Comparison of ENCODE assay signal across 21 cellular contexts in the genomic region with DNA sequence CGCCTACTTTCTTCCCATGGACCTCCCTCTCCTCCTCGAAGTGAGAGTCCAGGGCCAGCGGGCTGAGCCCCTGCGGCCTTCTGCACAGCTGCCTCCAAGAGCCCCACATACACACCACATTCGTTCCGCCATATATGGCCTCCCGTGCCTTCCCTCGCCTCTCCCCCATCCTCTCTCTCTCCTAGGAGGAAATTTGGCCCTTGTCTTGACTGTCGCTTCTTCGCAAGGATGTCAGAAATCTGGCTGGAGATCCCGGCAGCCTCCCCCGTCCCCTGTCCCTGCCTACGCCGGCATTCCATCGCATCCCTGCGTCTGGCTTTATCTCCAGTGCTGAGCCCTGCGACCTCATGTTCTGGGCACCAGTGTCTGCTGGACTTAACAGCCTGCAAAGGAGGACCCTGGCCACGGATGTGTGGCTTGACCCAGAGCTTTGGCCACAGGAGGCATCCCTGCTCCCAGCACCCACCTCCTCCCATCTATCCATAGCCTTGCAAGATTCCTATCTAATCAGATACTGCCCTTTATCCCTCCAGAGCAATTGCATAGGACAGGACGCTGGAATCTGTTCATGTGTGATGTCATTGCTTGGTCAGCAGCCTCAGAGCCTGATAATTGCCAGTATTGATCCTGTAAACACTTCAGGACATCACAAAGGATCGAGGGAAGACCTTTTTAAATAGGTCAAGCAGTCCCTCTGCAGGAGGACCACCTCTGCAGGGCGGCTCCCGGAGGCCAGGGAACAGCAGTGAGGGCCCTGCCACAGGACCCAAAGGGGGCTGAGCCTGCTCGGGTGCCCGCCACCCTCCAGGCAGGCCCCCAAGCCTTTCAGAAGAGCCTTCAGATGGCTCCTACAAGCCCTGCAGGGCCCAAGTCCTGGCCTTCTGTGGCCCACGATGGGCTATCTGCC.
"Had no signal": no experiment of that assay in that cellular context is flagged by ENCODE, and none has a peak within 500 bp of the region (broad histone marks: within the 10 kb centered on the region; RNA-seq: fewer than 3 reads in every experiment).

No MANE protein-coding gene starts in this region.

- H3K4me1 ChIP-seq: colonic mucosa, prostate gland, right lobe of liver, SJSA1 had no signal

- ATAC-seq: activated naive CD8-positive, alpha-beta T cell treated with anti-CD3 and anti-CD28 coated beads, Interleukin-2, amount 50 U/mL, for 24 hours; left lobe of liver; mucosa of descending colon; stimulated activated naive B cell treated with anti-CD40 and anti-IgM and Interleukin-4, amounts not matched to agents 10 μg/mL and 1 μg/mL and 100 μg/mL, for 72 hours had no signal

- FAIRE-seq: endometrium, frontal cortex had no signal

- H3K27me3 ChIP-seq: colonic mucosa, right lobe of liver had no signal

- DNase-seq: activated CD4-positive, alpha-beta T cell treated with anti-CD3 and anti-CD28 coated beads, Interleukin-2, amount 50 U/mL, for 1 hour; activated CD4-positive, CD25-positive, alpha-beta regulatory T cell treated with anti-CD3 and anti-CD28 coated beads, Interleukin-2, amount 50 U/mL, for 72 hours; activated naive CD4-positive, alpha-beta T cell treated with anti-CD3 and anti-CD28 coated beads for 36 hours; activated naive CD8-positive, alpha-beta T cell treated with anti-CD3 and anti-CD28 coated beads, Interleukin-2, amount 50 U/mL, for 24 hours; anterior cingulate cortex; central memory CD4-positive, alpha-beta T cell; colonic mucosa; erythroblast; hypothalamus; islet precursor cell; mucosa of descending colon; naive B cell; nucleus accumbens; stimulated activated naive B cell treated with anti-CD40 and anti-IgM and Interleukin-4, amounts not matched to agents 10 μg/mL and 1 μg/mL and 100 μg/mL, for 72 hours had no signal

- H3K36me3 ChIP-seq: colonic mucosa, prostate gland, right lobe of liver, SJSA1 had no signal

- H3K9me3 ChIP-seq: colonic mucosa, mucosa of descending colon, prostate gland, right lobe of liver, SJSA1 had no signal

- H3K27ac ChIP-seq: colonic mucosa, prostate gland, right lobe of liver, SJSA1, VCaP had no signal

- H3K4me3 ChIP-seq: colonic mucosa, mucosa of descending colon, prostate gland, right lobe of liver, SJSA1 had no signal
